In genomic region chr6:106194949-106195919, GRCh38 we compare ENCODE assay signal across 11 cellular contexts.
DNase-seq lines count a peak whose midpoint lies in the region; ATAC-seq and TF ChIP-seq lines count a peak whose summit lies in the region.
"Had no signal": no experiment of that assay in that cellular context is flagged by ENCODE, and none has a peak within 500 bp of the region (broad histone marks: within the 10 kb centered on the region; RNA-seq: fewer than 3 reads in every experiment).

No MANE protein-coding gene starts in this region.

- H3K27ac ChIP-seq in ACC112 (ENCODE audit: low read depth, low read length): peak overlapping the region; percentile 71
- H3K27ac ChIP-seq in RWPE2 (ENCODE audit: poor library complexity, severe bottlenecking): peak overlapping the region; percentile 93
- H3K27ac ChIP-seq in heart right ventricle: peak overlapping the region in 1 of 10 donors; percentile 28
- H3K27ac ChIP-seq: right lobe of liver, vagina had no signal

- WGBS in heart right ventricle, 2 donors: 92 to 95% methylated on average over 7 of the region's 7 CpGs

- H3K36me3 ChIP-seq in ACC112 (ENCODE audit: insufficient read depth, low read length) (no peaks in the 10 kb centered on the region; the same call in 1 of the 2 replicates), RWPE2 (ENCODE audit: low read depth) (peaks cover 24% of the 10 kb centered on the region), heart right ventricle (peaks cover 0 to 34% (median 2%) of the 10 kb centered on the region in 9 donors)
- H3K36me3 ChIP-seq: right lobe of liver, vagina had no signal

- H3K27me3 ChIP-seq in ACC112 (ENCODE audit: insufficient read depth, low read length) (no peaks in the 10 kb centered on the region), RWPE2 (ENCODE audit: insufficient read depth, poor library complexity, severe bottlenecking) (no peaks in the 10 kb centered on the region), heart right ventricle (no peaks in the 10 kb centered on the region)
- H3K27me3 ChIP-seq: right lobe of liver, vagina had no signal

- H3K4me1 ChIP-seq in ACC112 (ENCODE audit: control insufficient read depth, insufficient read depth, low read length, unreplicated experiment) (peaks cover 41% of the 10 kb centered on the region), RWPE2 (ENCODE audit: insufficient read depth, poor library complexity, severe bottlenecking) (peaks cover 52% of the 10 kb centered on the region), heart right ventricle (peaks cover 0 to 12% (median 0%) of the 10 kb centered on the region in 9 donors)
- H3K4me1 ChIP-seq: right lobe of liver, vagina had no signal

- no peak overlapping the region for H2AFZ ChIP-seq in ACC112 (ENCODE audit: low read length, unreplicated experiment)

- TF ChIP-seq CTCF in RWPE2 (IDR thresholded peaks at IDR 0.05; ENCODE audit: poor library complexity, severe bottlenecking) (no peak), heart right ventricle (IDR thresholded peaks at IDR 0.05) (no peak)

- ATAC-seq in GM21447 (IDR thresholded peaks at IDR 0.05; ENCODE audit: unreplicated experiment) (peak; percentile 62), RWPE2 (ENCODE audit: low read depth) (peak; percentile 88), Right ventricle myocardium superior (ENCODE audit: poor library complexity) (no peak), heart right ventricle (no peak)
- ATAC-seq: right lobe of liver had no signal

- H3K79me2 ChIP-seq in ACC112 (ENCODE audit: control insufficient read depth, insufficient read depth, low read length, unreplicated experiment): no peaks in the 10 kb centered on the region

- no peaks in the 10 kb centered on the region for H3K9me3 ChIP-seq in RWPE2 (ENCODE audit: severe bottlenecking)
- no peaks in the 10 kb centered on the region for H3K9me3 ChIP-seq in heart right ventricle
- H3K9me3 ChIP-seq: right lobe of liver, vagina had no signal

- DNase-seq in RWPE2 (ENCODE audit: low spot score) (no peak), fibroblast of gingiva (ENCODE audit: low read depth) (peak; percentile 69), Right ventricle myocardium superior (no peak), heart right ventricle (no peak), activated gamma-delta T cell (lab: John Stamatoyannopoulos, UW) (no peak), H4 (ENCODE audit: low spot score) (no peak)
- DNase-seq: head of caudate nucleus, right lobe of liver had no signal

- H3K4me3 ChIP-seq in ACC112 (ENCODE audit: low read depth, low read length) (no peak overlapping the region), RWPE2 (ENCODE audit: severe bottlenecking) (no peak overlapping the region), heart right ventricle (no peak overlapping the region)
- H3K4me3 ChIP-seq: right lobe of liver, vagina had no signal

- intact Hi-C loops in Right ventricle myocardium superior (cut with DNase I): no loop called here
- intact Hi-C loops in heart right ventricle (cut with DNase I): no loop called here

Comparison
In these comparisons a context has a peak if more than half of its experiments do, and no peak if none do; other contexts are left out.
1. ATAC-seq: peak in GM21447 (single experiment) and RWPE2 (single experiment); none in Right ventricle myocardium superior (single experiment) and heart right ventricle (0 of 8).